Comparison of ENCODE assay signal across 9 cellular contexts in the genomic region with DNA sequence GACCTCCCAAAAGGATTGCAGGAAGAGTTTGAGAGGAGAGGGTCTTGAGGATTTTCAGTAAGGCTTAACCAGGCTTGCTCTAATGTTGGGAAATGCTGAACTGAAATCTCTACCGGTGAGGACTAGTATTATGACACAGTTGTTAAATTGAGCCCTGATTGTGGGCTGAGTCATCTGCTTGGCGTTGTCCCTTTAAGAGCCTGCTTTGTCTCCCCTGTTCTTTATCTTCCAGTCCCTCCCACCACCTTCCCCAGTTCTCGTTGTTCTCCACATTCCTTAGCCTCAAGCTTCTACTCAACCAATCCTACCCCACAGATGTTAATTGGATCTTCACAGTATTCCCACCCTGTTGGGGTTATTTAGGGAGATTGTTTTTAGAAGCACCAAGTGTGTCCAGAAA. TPM values are rescaled to one million over a fixed set of nuclear protein-coding genes. Genes with fewer than 3 reads are reported as not detected.
DNase-seq lines count a peak whose midpoint lies in the region; ATAC-seq and TF ChIP-seq lines count a peak whose summit lies in the region.
"Had no signal": no experiment of that assay in that cellular context is flagged by ENCODE, and none has a peak within 500 bp of the region (broad histone marks: within the 10 kb centered on the region; RNA-seq: fewer than 3 reads in every experiment).

No MANE protein-coding gene starts in this region.

- H3K36me3 ChIP-seq in MG63 (no peaks in the 10 kb centered on the region), mesodermal cell (ENCODE audit: control insufficient read depth, insufficient read depth, low read length) (no peaks in the 10 kb centered on the region)

- H3K4me3 ChIP-seq in AG09309 (ENCODE audit: control insufficient read depth, low read depth, low read length) (no peak overlapping the region), MG63 (no peak overlapping the region), mesodermal cell (ENCODE audit: extremely low read depth, insufficient read depth, low read length, poor library complexity, severe bottlenecking) (no peak overlapping the region)

- H3K27ac ChIP-seq in mesodermal cell (ENCODE audit: low read depth, low read length, severe bottlenecking): peak overlapping the region; percentile 51

- no peaks in the 10 kb centered on the region for H3K27me3 ChIP-seq in MG63

- H3K4me1 ChIP-seq in mesodermal cell (ENCODE audit: control insufficient read depth, insufficient read depth, low read length, poor library complexity, severe bottlenecking): peaks cover 17% of the 10 kb centered on the region

- no peak for TF ChIP-seq CTCF in AG09309 (IDR thresholded peaks at IDR 0.05; ENCODE audit: control insufficient read depth, insufficient read depth, low read depth, low read length, missing control alignments)

- H3K9me3 ChIP-seq in MG63 (no peaks in the 10 kb centered on the region), mesodermal cell (ENCODE audit: control insufficient read depth, low read length) (no peaks in the 10 kb centered on the region)

- DNase-seq in AG09309 (ENCODE audit: low read depth): peak; percentile 73
- peak; percentile 76 for DNase-seq in MG63
- peak; percentile 72 for DNase-seq in dermis blood vessel endothelial cell
- DNase-seq in OCI-M2 (lab: John Stamatoyannopoulos, UW; ENCODE audit: unreplicated experiment): no peak
- DNase-seq in HUDEP-2 (lab: John Stamatoyannopoulos, UW; ENCODE audit: unreplicated experiment in 76 of 76): no peak
- DNase-seq: NCI-H1930 had no signal

- 23 to 29% methylated on average over 2 of the region's 3 CpGs for WGBS in mesodermal cell (ENCODE audit: insufficient coverage in 2 of 2), 2 experiments

- ATAC-seq in GM21717 (IDR thresholded peaks at IDR 0.05; ENCODE audit: unreplicated experiment) (no peak), GM21526 (IDR thresholded peaks at IDR 0.05; ENCODE audit: low FRiP score, unreplicated experiment) (no peak)

RNA-seq across cellular contexts. Expression of a gene that starts 57.7 kb away (rescaled TPM):
- not detected in 2 replicates for total RNA-seq in MG63 (2014; rRNA removed; shearing (Covaris generic); ENCODE audit: low replicate concordance)
- 1.2 and 3.2 TPM in 2 replicates for total RNA-seq in dermis blood vessel endothelial cell
- polyA plus RNA-seq in mesodermal cell (2013, experiment 1 of 2): 0.55 TPM
- 0.86 TPM for polyA plus RNA-seq in mesodermal cell (2013, experiment 2 of 2)

Comparison
In these comparisons a context has a peak if more than half of its experiments do, and no peak if none do; other contexts are left out.
1. DNase-seq: peak in AG09309 (single experiment), MG63 (single experiment) and dermis blood vessel endothelial cell (single experiment); none in OCI-M2 (single experiment) and HUDEP-2 (0 of 76).